Comparison of ENCODE assay signal across 1 cellular context in the genomic region with DNA sequence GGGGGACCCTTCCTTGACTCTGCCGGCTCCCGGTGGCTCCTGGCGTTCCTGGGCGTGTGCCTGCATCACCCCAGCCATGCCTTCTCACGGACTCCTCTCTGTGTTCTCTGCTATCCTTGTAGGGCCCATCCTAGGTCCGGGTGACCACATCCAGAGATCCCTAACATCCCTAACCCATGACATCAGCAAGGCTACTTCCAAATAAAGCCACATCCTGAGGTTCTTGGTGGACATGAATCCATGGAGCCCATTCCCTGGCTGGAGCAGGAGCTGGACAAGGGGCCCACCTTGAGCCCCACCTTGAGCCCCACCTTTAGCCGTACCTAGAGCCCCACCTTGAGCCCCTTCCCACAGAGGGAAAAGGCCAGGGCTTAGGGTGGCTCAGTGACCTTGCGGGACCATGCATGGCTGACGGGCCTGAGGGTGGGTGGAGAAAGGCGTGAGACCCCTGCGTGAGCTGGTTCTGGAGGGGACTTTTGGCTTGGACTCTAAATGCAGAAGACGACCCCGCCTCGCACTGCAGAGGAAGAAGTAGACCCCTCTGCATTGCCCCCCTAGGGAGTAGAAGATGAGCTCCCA.
TF ChIP-seq lines count a peak whose summit lies in the region.

No MANE protein-coding gene starts in this region.

TF ChIP-seq in HepG2, 621 proteins besides CTCF, POLR2A, EP300 and RAD21:
- TF ChIP-seq SMARCC2 (IDR thresholded peaks at IDR 0.05) (no peak), RARG (CRISPR knock-in tag; IDR thresholded peaks at IDR 0.05; ENCODE audit: low read depth) (no peak), ZMYM3 (CRISPR knock-in tag; IDR thresholded peaks at IDR 0.05) (no peak), ZNF83 (CRISPR knock-in tag; IDR thresholded peaks at IDR 0.05; ENCODE audit: borderline replicate concordance) (no peak), ZBTB38 (CRISPR knock-in tag; IDR thresholded peaks at IDR 0.05) (no peak), HNRNPLL (IDR thresholded peaks at IDR 0.05; ENCODE audit: low read depth, low read length, poor library complexity, severe bottlenecking) (no peak), NR2F1 (CRISPR knock-in tag; IDR thresholded peaks at IDR 0.05) (no peak), KMT2A (CRISPR knock-in tag; IDR thresholded peaks at IDR 0.05) (no peak)
